ENCODE assay signal across 8 cellular contexts in the genomic region with DNA sequence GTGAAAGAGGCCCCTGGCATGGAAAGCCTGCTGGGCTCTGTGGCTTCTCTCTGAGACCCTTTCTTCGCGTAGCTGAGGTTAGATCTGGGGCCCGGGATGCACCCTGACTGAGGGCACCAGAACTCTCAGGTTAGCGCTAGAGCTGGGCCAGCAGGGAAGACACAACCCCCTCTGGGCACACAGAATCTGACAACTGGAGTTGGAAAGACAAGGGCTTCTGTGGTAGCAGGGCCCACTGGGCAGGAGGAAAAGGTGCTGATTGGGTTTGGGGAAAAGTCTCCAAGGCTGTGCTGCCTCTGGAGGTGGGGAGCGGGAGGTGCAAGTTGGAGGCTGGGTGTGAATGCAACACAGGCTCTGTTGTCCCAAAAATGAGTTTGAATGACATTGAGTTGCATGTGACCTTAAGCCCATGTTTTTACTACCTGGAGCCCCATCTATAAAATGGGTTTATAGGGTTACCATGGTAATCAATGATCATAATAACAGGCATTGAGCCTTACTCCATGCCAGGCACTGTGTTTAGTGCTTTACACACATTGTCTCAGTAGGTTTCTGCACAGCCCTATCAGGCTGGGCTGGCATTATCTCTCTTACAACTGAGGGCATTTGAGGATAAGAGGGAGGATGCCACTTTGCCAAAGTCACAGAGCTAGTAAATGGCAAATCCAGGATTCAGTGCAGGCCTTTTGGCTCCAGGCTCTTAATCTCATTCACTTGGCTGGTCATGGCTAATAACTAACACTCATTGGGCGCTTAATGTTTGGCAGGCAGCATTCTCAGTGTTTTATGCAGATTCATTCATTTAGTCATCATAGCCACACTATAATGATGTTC. TPM values are rescaled to one million over a fixed set of nuclear protein-coding genes. Genes with fewer than 3 reads are reported as not detected.
A peak's percentile ranks its signal among the peaks of the same experiment; 100 is the strongest.
DNase-seq lines count a peak whose midpoint lies in the region; ATAC-seq and TF ChIP-seq lines count a peak whose summit lies in the region.

No MANE protein-coding gene starts in this region.

- H3K4me2 ChIP-seq in GM23248 (ENCODE audit: unreplicated experiment) (no peak overlapping the region), hepatocyte (no peak overlapping the region)

- H2AFZ ChIP-seq in GM23248 (peak overlapping the region; percentile 54), hepatocyte (no peak overlapping the region)

- no peaks in the 10 kb centered on the region for H3K36me3 Mint-ChIP-seq in natural killer cell treated with Interleukin-12 subunit alpha and Interleukin-12 subunit beta and Interleukin-15 and Interleukin-18, amount 100 ng/mL, for 72 hours

- H3K4me3 Mint-ChIP-seq in natural killer cell treated with Interleukin-12 subunit alpha and Interleukin-12 subunit beta and Interleukin-15 and Interleukin-18, amount 100 ng/mL, for 72 hours = no peak overlapping the region

- 90 to 94% methylated on average over 6 of the region's 6 CpGs for WGBS in GM23248 (ENCODE audit: low coverage in 1 of 2, low lambda C conversion rate in 2 of 2, missing lambda C conversion rate in 2 of 2), 2 experiments
- 73% methylated on average over 6 of the region's 6 CpGs for WGBS in hepatocyte (ENCODE audit: low lambda C conversion rate, missing lambda C conversion rate)
- 85 to 93% methylated on average over 6 of the region's 6 CpGs for WGBS in upper lobe of left lung, 2 donors

- ATAC-seq in upper lobe of left lung (ENCODE audit: low FRiP score in 2 of 2) = peak in 1 of 2 donors; percentile 25
- ATAC-seq in natural killer cell treated with Interleukin-12 subunit alpha and Interleukin-12 subunit beta and Interleukin-15 and Interleukin-18, amount 100 ng/mL, for 72 hours = no peak

- H3K36me3 ChIP-seq in GM23248 (ENCODE audit: low read depth) (no peaks in the 10 kb centered on the region), WERI-Rb-1 (no peaks in the 10 kb centered on the region), hepatocyte (replicated peaks; ENCODE audit: insufficient read depth, low read depth) (no peaks in the 10 kb centered on the region), upper lobe of left lung (no peaks in the 10 kb centered on the region)

- H3K27ac ChIP-seq in GM23248 (no peak overlapping the region), WERI-Rb-1 (no peak overlapping the region), hepatocyte (peak overlapping the region; percentile 15), upper lobe of left lung (no peak overlapping the region)

- peaks cover 5% of the 10 kb centered on the region for H3F3A ChIP-seq in GM23248 (ENCODE audit: insufficient read depth)

- H3K27me3 ChIP-seq in GM23248 (replicated peaks; ENCODE audit: insufficient read depth) (no peaks in the 10 kb centered on the region), WERI-Rb-1 (ENCODE audit: insufficient read depth, low read depth, severe bottlenecking) (no peaks in the 10 kb centered on the region), hepatocyte (no peaks in the 10 kb centered on the region), upper lobe of left lung (no peaks in the 10 kb centered on the region)

- H3K9ac ChIP-seq in GM23248 = 0 out of 2 replicates have a peak overlapping the region, but pooled peaks have one; percentile 3

- in situ Hi-C loops in GM23248 (cut with MboI) = no loop called here

- no peak overlapping the region for H3K4me3 ChIP-seq in AG09309 (ENCODE audit: control insufficient read depth, low read depth, low read length)
- H3K4me3 ChIP-seq in GM23248 = no peak overlapping the region
- no peak overlapping the region for H3K4me3 ChIP-seq in WERI-Rb-1 (ENCODE audit: low read depth, low read length)
- H3K4me3 ChIP-seq in hepatocyte = no peak overlapping the region
- H3K4me3 ChIP-seq in upper lobe of left lung = no peak overlapping the region

- DNase-seq in AG09309 (ENCODE audit: low read depth) (no peak), GM23248 (peak; percentile 50), WERI-Rb-1 (peak; percentile 65), hepatocyte (ENCODE audit: low spot score) (no peak), upper lobe of left lung (no peak), T1000 (lab: John Stamatoyannopoulos, UW) (no peak), COR-L47 (lab: John Stamatoyannopoulos, UW) (no peak)
- no peak for DNase-seq in natural killer cell treated with Interleukin-12 subunit alpha and Interleukin-12 subunit beta and Interleukin-15 and Interleukin-18, amount 100 ng/mL, for 72 hours (ENCODE audit: low spot score)

- H3K27me3 Mint-ChIP-seq in natural killer cell treated with Interleukin-12 subunit alpha and Interleukin-12 subunit beta and Interleukin-15 and Interleukin-18, amount 100 ng/mL, for 72 hours = peaks cover 0 to 3% of the 10 kb centered on the region in 2 donors

- H3K79me2 ChIP-seq in GM23248 (ENCODE audit: insufficient read depth) (no peaks in the 10 kb centered on the region), hepatocyte (no peaks in the 10 kb centered on the region)

- H3K4me1 ChIP-seq in GM23248 (ENCODE audit: insufficient read depth) = peaks cover 10% of the 10 kb centered on the region
- H3K4me1 ChIP-seq in hepatocyte (ENCODE audit: insufficient read depth) = peaks cover 12% of the 10 kb centered on the region
- peaks cover 0 to 10% (median 5%) of the 10 kb centered on the region in 4 donors for H3K4me1 ChIP-seq in upper lobe of left lung

- H3K9me3 ChIP-seq in GM23248 (ENCODE audit: low read depth) (no peaks in the 10 kb centered on the region), WERI-Rb-1 (ENCODE audit: severe bottlenecking) (peaks cover 5% of the 10 kb centered on the region), hepatocyte (ENCODE audit: low read depth) (no peaks in the 10 kb centered on the region), upper lobe of left lung (no peaks in the 10 kb centered on the region)

- no peaks in the 10 kb centered on the region for H3K9me3 Mint-ChIP-seq in natural killer cell treated with Interleukin-12 subunit alpha and Interleukin-12 subunit beta and Interleukin-15 and Interleukin-18, amount 100 ng/mL, for 72 hours

- peak; percentile 52 for TF ChIP-seq CTCF in AG09309 (IDR thresholded peaks at IDR 0.05; ENCODE audit: control insufficient read depth, insufficient read depth, low read depth, low read length, missing control alignments)
- TF ChIP-seq CTCF in WERI-Rb-1 (IDR thresholded peaks at IDR 0.05; ENCODE audit: low read depth, low read length) = peak; percentile 91
- peak; percentile 24 for TF ChIP-seq CTCF in hepatocyte (IDR thresholded peaks at IDR 0.05; ENCODE audit: poor library complexity)
- TF ChIP-seq CTCF in upper lobe of left lung (IDR thresholded peaks at IDR 0.05) = peak; percentile 17 to 46 (median 38)

- H3K27ac Mint-ChIP-seq in natural killer cell treated with Interleukin-12 subunit alpha and Interleukin-12 subunit beta and Interleukin-15 and Interleukin-18, amount 100 ng/mL, for 72 hours = no peak overlapping the region

- H3K9me2 ChIP-seq in GM23248 (ENCODE audit: insufficient read depth) (no peaks in the 10 kb centered on the region), hepatocyte (replicated peaks; ENCODE audit: insufficient read depth) (no peaks in the 10 kb centered on the region)

- TF ChIP-seq EP300 in upper lobe of left lung (IDR thresholded peaks at IDR 0.05) = no peak

- H3K4me1 Mint-ChIP-seq in natural killer cell treated with Interleukin-12 subunit alpha and Interleukin-12 subunit beta and Interleukin-15 and Interleukin-18, amount 100 ng/mL, for 72 hours (ENCODE audit: low read depth in 2 of 2) = peaks cover 5 to 7% of the 10 kb centered on the region in 2 donors

- no peaks in the 10 kb centered on the region for H4K20me1 ChIP-seq in GM23248 (ENCODE audit: insufficient read depth)
- no peaks in the 10 kb centered on the region for H4K20me1 ChIP-seq in hepatocyte (ENCODE audit: insufficient read depth, poor library complexity, severe bottlenecking)

- TF ChIP-seq POLR2A in upper lobe of left lung (IDR thresholded peaks at IDR 0.05) = no peak

RNA-seq across cellular contexts. Expression of gene IGFBP4, which starts 9.5 kb away (rescaled TPM):
- total RNA-seq in GM23248 (2014; rRNA removed; shearing (Covaris generic)) = 361 and 408 TPM in 2 replicates
- polyA plus RNA-seq in GM23248 (2016; fragmentation: Nextera tagmentation; extraction: Ambion mirVana) (1,209 and 1,277 TPM in 2 replicates), hepatocyte (149 and 183 TPM in 2 replicates)
- total RNA-seq in hepatocyte (44.9 and 48.2 TPM in 2 replicates), upper lobe of left lung (100 to 1,000 TPM in 4 of 6 donors, 10 to 100 TPM in 2; 80.7 to 524 (median 169) TPM)
- total RNA-seq in natural killer cell treated with Interleukin-12 subunit alpha and Interleukin-12 subunit beta and Interleukin-15 and Interleukin-18, amount 100 ng/mL, for 72 hours = under 1 TPM; 0.59 to 0.88 TPM

RNA-seq across cellular contexts. Expression of gene TOP2A, which starts 16.1 kb away (rescaled TPM):
- 71.4 and 75.8 TPM in 2 replicates for total RNA-seq in GM23248 (2014; rRNA removed; shearing (Covaris generic))
- polyA plus RNA-seq in GM23248 (2016; fragmentation: Nextera tagmentation; extraction: Ambion mirVana) (39.6 and 47.0 TPM in 2 replicates), hepatocyte (19.3 and 21.3 TPM in 2 replicates)
- total RNA-seq in hepatocyte (36.9 and 37.4 TPM in 2 replicates), upper lobe of left lung (10 to 100 TPM in 2 of 6 donors, 1 to 10 TPM in 3, under 1 TPM in 1; under 0.01 to 14.5 (median 6.2) TPM)
- total RNA-seq in natural killer cell treated with Interleukin-12 subunit alpha and Interleukin-12 subunit beta and Interleukin-15 and Interleukin-18, amount 100 ng/mL, for 72 hours = 100 to 1,000 TPM in 1 of 2 donors, 10 to 100 TPM in 1; 96.7 to 116 TPM

Comparison
In these comparisons a context has a peak if more than half of its experiments do, and no peak if none do; other contexts are left out.
1. DNase-seq: peak in GM23248 (single experiment) and WERI-Rb-1 (single experiment); none in AG09309 (single experiment), hepatocyte (single experiment), upper lobe of left lung (0 of 2), natural killer cell treated with Interleukin-12 subunit alpha and Interleukin-12 subunit beta and Interleukin-15 and Interleukin-18, amount 100 ng/mL, for 72 hours (single experiment), T1000 (single experiment) and COR-L47 (single experiment).
2. CTCF ChIP-seq: peak in every context shown above with its lines; median percentile 91 in WERI-Rb-1; 52 in AG09309; 38 in upper lobe of left lung; 24 in hepatocyte.
3. RNA of gene IGFBP4, which starts 9.5 kb away (total RNA-seq): 361 to 408 TPM in GM23248, 80.7 to 524 TPM in upper lobe of left lung and 44.9 to 48.2 TPM in hepatocyte; 0.59 to 0.88 TPM in natural killer cell treated with Interleukin-12 subunit alpha and Interleukin-12 subunit beta and Interleukin-15 and Interleukin-18, amount 100 ng/mL, for 72 hours; every median in the first group is over 10 times any median in the second.